Comparison of ENCODE assay signal across 21 cellular contexts in the genomic region with DNA sequence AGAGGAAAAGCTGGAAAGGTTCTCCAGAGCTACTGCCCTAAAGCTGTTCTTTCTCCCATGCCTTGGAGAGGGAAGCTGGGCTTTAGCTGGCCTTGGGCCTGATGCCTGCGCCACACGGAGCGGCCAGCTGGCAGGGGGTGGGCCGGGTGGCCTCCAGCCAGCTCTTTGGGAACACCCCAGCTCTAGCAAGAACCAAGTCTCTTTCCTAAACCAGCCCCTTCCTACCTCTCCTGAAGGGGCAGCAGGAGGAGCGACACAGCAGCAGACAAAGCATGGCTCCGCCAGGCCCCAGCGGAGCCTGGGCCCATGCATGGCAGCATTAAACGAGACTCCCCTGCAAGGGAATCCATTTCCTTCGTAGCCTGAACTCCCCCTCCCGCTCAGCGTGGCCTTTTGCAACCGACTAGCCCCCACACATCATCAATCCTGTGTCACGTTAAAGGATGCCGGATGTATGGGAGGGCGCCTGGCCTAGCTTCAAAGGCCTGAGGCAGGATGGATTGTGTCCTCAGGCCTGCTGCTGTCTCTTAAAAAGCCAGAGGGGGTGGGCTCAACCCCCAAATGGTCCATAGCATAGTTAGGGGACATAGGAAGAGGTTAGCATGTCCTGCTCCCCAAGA. TPM values are rescaled to one million over a fixed set of nuclear protein-coding genes. Genes with fewer than 3 reads are reported as not detected.
DNase-seq lines count a peak whose midpoint lies in the region; ATAC-seq, FAIRE-seq and TF ChIP-seq lines count a peak whose summit lies in the region.
"Had no signal": no experiment of that assay in that cellular context is flagged by ENCODE, and none has a peak within 500 bp of the region (broad histone marks: within the 10 kb centered on the region; RNA-seq: fewer than 3 reads in every experiment).

No MANE protein-coding gene starts in this region.

- TF ChIP-seq EP300 in K562 (IDR thresholded peaks at IDR 0.05; ENCODE audit: low read length): no peak

- no peaks in the 10 kb centered on the region for H3K27me3 Mint-ChIP-seq in activated CD8-positive, alpha-beta T cell treated with anti-CD3 and anti-CD28 coated beads, Interleukin-2, amount 10 ng/mL, durations not matched to agents 7 days and 5 days (ENCODE audit: low read depth)
- H3K27me3 Mint-ChIP-seq: activated naive CD8-positive, alpha-beta T cell treated with anti-CD3 and anti-CD28 coated beads, Interleukin-2, amount 50 U/mL, for 24 hours had no signal

- peak overlapping the region in 1 of 2 experiments; percentile 15; a peak in 1 of 4 replicates for H3K9ac ChIP-seq in K562 (ENCODE audit: insufficient read depth in 1 of 2, low read depth in 2 of 2, low read length in 2 of 2)

- peaks cover 48% of the 10 kb centered on the region for H3K36me3 Mint-ChIP-seq in activated CD8-positive, alpha-beta T cell treated with anti-CD3 and anti-CD28 coated beads, Interleukin-2, amount 10 ng/mL, durations not matched to agents 7 days and 5 days (ENCODE audit: low read depth)

- no peak overlapping the region for H3K4me2 ChIP-seq in K562 (ENCODE audit: insufficient read depth, low read length)
- H3K4me2 ChIP-seq: A549 had no signal

- in situ Hi-C loops in K562 (cut with MboI): no loop called here

- no peaks in the 10 kb centered on the region for H3K9me3 ChIP-seq in K562 (replicated peaks; ENCODE audit: control insufficient read depth, insufficient read depth, low read depth, low read length)
- H3K9me3 ChIP-seq: A549, Peyer's patch, prostate gland, thyroid gland had no signal

- H3K27ac Mint-ChIP-seq in activated CD8-positive, alpha-beta T cell treated with anti-CD3 and anti-CD28 coated beads, Interleukin-2, amount 10 ng/mL, durations not matched to agents 7 days and 5 days: no peak overlapping the region
- H3K27ac Mint-ChIP-seq: activated naive CD8-positive, alpha-beta T cell treated with anti-CD3 and anti-CD28 coated beads, Interleukin-2, amount 50 U/mL, for 24 hours; activated T-helper 2 cell treated with anti-CD3 and anti-CD28 coated beads, Interferon-gamma antibody, Interleukin-2, Interleukin-4, amounts not matched to agents 10 μg/mL and 5 μg/mL and 100 μg/mL, durations not matched to agents 14 hours and 24 hours and 36 hours had no signal

- no peak overlapping the region for H2AFZ ChIP-seq in K562 (ENCODE audit: low read depth, low read length)

- POLR2A ChIA-PET in K562 (lab: Yijun Ruan, JAX): interaction anchor here (0.6 to 4.5 kb wide), 9 partner anchors 8 to 569 kb away, joined by 3 to 27 read pairs (median 4); a partner anchor contains a TSS
- POLR2A ChIA-PET in activated CD8-positive, alpha-beta T cell treated with anti-CD3 and anti-CD28 coated beads, Interleukin-2, amount 10 ng/mL, durations not matched to agents 7 days and 5 days (lab: Charles Lee): no interaction called here

- TF ChIP-seq RAD21 in K562 (CRISPR knock-in tag; conservative IDR thresholded peaks at IDR 0.05 in 1 of 2, IDR thresholded peaks at IDR 0.05 in 1 of 2): no peak

- TF ChIP-seq CTCF in K562 (IDR thresholded peaks at IDR 0.05 in 2 of 3, conservative IDR thresholded peaks at IDR 0.05 in 1 of 3; ENCODE audit: insufficient read depth in 2 of 3, low read depth in 1 of 3, low read length in 3 of 3): no peak

- H3K4me1 ChIP-seq in K562 (replicated peaks in 1 of 2; ENCODE audit: control insufficient read depth in 2 of 2, insufficient read depth in 2 of 2, low read length in 2 of 2): peaks cover 25 to 26% of the 10 kb centered on the region in 2 experiments

- no peaks in the 10 kb centered on the region for H3K27me3 ChIP-seq in K562 (ENCODE audit: control insufficient read depth in 2 of 2, insufficient read depth in 2 of 2, low read length in 2 of 2)
- H3K27me3 ChIP-seq: Peyer's patch, thyroid gland had no signal

- no peak for ATAC-seq in K562
- no peak for ATAC-seq in activated CD8-positive, alpha-beta T cell treated with anti-CD3 and anti-CD28 coated beads, Interleukin-2, amount 10 ng/mL, durations not matched to agents 7 days and 5 days
- ATAC-seq: A549; activated naive CD8-positive, alpha-beta T cell treated with anti-CD3 and anti-CD28 coated beads, Interleukin-2, amount 50 U/mL, for 24 hours; SK-N-SH treated with all-trans-retinoic acid at 6 μM for 48 hours had no signal

- H4K20me1 ChIP-seq in K562 (replicated peaks; ENCODE audit: control insufficient read depth, insufficient read depth, low read length): no peaks in the 10 kb centered on the region; the same call in 1 of the 2 replicates

- H3K79me2 ChIP-seq in K562 (ENCODE audit: control insufficient read depth, insufficient read depth, low read length): no peaks in the 10 kb centered on the region

- H3K4me3 ChIP-seq in K562: no peak overlapping the region
- H3K4me3 ChIP-seq: A549, Peyer's patch, prostate gland, thyroid gland had no signal

- H3K4me1 Mint-ChIP-seq in activated CD8-positive, alpha-beta T cell treated with anti-CD3 and anti-CD28 coated beads, Interleukin-2, amount 10 ng/mL, durations not matched to agents 7 days and 5 days (ENCODE audit: low read depth): peaks cover 31% of the 10 kb centered on the region

- TF ChIP-seq POLR2A in K562 (conservative IDR thresholded peaks at IDR 0.05): no peak

- intact Hi-C loops in K562 (cut with micrococcal nuclease): no loop called here
- intact Hi-C loops in posterior vena cava (cut with DNase I): loop anchor here in 1 of 2 donors (1.0 to 2.0 kb wide), 2 partner anchors 13 to 27 kb away; a partner anchor contains a TSS

- H3K27ac ChIP-seq in K562 (ENCODE audit: extremely low read depth, low read depth, low read length): no peak overlapping the region
- H3K27ac ChIP-seq: A549, C4-2B, Peyer's patch, prostate gland, thyroid gland had no signal

- H3K9me1 ChIP-seq in K562 (ENCODE audit: control insufficient read depth, insufficient read depth, low read length): peaks cover 12% of the 10 kb centered on the region

- no peak overlapping the region for H3K4me3 Mint-ChIP-seq in activated CD8-positive, alpha-beta T cell treated with anti-CD3 and anti-CD28 coated beads, Interleukin-2, amount 10 ng/mL, durations not matched to agents 7 days and 5 days
- H3K4me3 Mint-ChIP-seq: activated naive CD8-positive, alpha-beta T cell treated with anti-CD3 and anti-CD28 coated beads, Interleukin-2, amount 50 U/mL, for 24 hours had no signal

- WGBS in K562 (ENCODE audit: insufficient coverage, low coverage, missing lambda C conversion rate): 94% methylated on average over 15 of the region's 15 CpGs

- DNase-seq in C1 segment of cervical spinal cord (lab: John Stamatoyannopoulos, UW) (peak in 9 of 14 donors; percentile 5 to 82 (median 41)), K562 (ENCODE audit: extremely low read depth in 1 of 4, low spot score in 3 of 4) (no peak), hypothalamus (lab: John Stamatoyannopoulos, UW) (peak in 27 of 51 donors; percentile 5 to 68 (median 39)), posterior vena cava (ENCODE audit: low spot score) (peak; percentile 69), NCI-H510A treated with DMSO at 0.1 percent for 48 hours (lab: John Stamatoyannopoulos, UW) (no peak), SIG-M5 (lab: John Stamatoyannopoulos, UW) (no peak)
- DNase-seq in activated CD8-positive, alpha-beta T cell treated with anti-CD3 and anti-CD28 coated beads, Interleukin-2, amount 10 ng/mL, durations not matched to agents 7 days and 5 days: no peak
- no peak for DNase-seq in effector CD4-positive, alpha-beta T cell
- DNase-seq: activated CD4-positive, CD25-positive, alpha-beta regulatory T cell treated with anti-CD3 and anti-CD28 coated beads, Interleukin-2, amount 50 U/mL, for 72 hours; activated naive CD8-positive, alpha-beta T cell treated with anti-CD3 and anti-CD28 coated beads, Interleukin-2, amount 50 U/mL, for 24 hours; NCI-H1417 treated with DMSO at 0.1 percent for 48 hours; Peyer's patch; stimulated activated CD8-positive, alpha-beta memory T cell treated with anti-CD3 and anti-CD28 coated beads, Interleukin-4, amount 100 ng/mL, for 48 hours had no signal

- H3K9me3 Mint-ChIP-seq in activated CD8-positive, alpha-beta T cell treated with anti-CD3 and anti-CD28 coated beads, Interleukin-2, amount 10 ng/mL, durations not matched to agents 7 days and 5 days (ENCODE audit: insufficient read depth): no peaks in the 10 kb centered on the region
- H3K9me3 Mint-ChIP-seq: activated naive CD8-positive, alpha-beta T cell treated with anti-CD3 and anti-CD28 coated beads, Interleukin-2, amount 50 U/mL, for 24 hours; activated T-helper 2 cell treated with anti-CD3 and anti-CD28 coated beads, Interferon-gamma antibody, Interleukin-2, Interleukin-4, amounts not matched to agents 10 μg/mL and 5 μg/mL and 100 μg/mL, durations not matched to agents 14 hours and 24 hours and 36 hours had no signal

- FAIRE-seq in K562 (lab: Jason Lieb, UNC): no peak
- FAIRE-seq: A549, GM12892, HTR-8/SVneo had no signal

- BruUV-seq in K562 (replicated peaks; lab: Mats Ljungman, UMichigan): no TSS peak

- peaks cover 82% of the 10 kb centered on the region for H3K36me3 ChIP-seq in K562 (ENCODE audit: control insufficient read depth, insufficient read depth, low read length)

- CTCF ChIA-PET in K562 (lab: Yijun Ruan, JAX; ENCODE audit: low intra/inter-chr PET ratio): no interaction called here
- CTCF ChIA-PET in activated CD8-positive, alpha-beta T cell treated with anti-CD3 and anti-CD28 coated beads, Interleukin-2, amount 10 ng/mL, durations not matched to agents 7 days and 5 days (lab: Charles Lee): no interaction called here

RNA-seq across cellular contexts. Expression of a gene that starts 14.0 kb away (rescaled TPM):
- 30.9 and 95.8 TPM in 2 replicates for total RNA-seq in K562 (2011; cell fraction: chromatin; rRNA removed; ENCODE audit: low replicate concordance)
- 81.3 and 96.7 TPM in 2 replicates for total RNA-seq in K562 (2011; cell fraction: nucleolus; rRNA removed)
- total RNA-seq in K562 (2011; cell fraction: nucleoplasm; rRNA removed): 48.8 and 57.7 TPM in 2 replicates
- 130 and 161 TPM in 2 replicates for total RNA-seq in K562 (2014; rRNA removed)
- 63.9 and 87.5 TPM in 2 replicates for total RNA-seq in K562 (2014; rRNA removed; fragmentation: Illumina TruSeq; extraction: Trizol)
- total RNA-seq in K562 (2015; rRNA removed; fragmentation: Illumina TruSeq; extraction: Trizol): 115 and 119 TPM in 2 replicates
- 102 and 104 TPM in 2 replicates for total RNA-seq in K562 (2021)
- polyA plus RNA-seq in K562 (2011; rRNA removed): 104 and 112 TPM in 2 replicates
- polyA plus RNA-seq in K562 (2011; cell fraction: cytosol; rRNA removed): 155 and 252 TPM in 2 replicates
- 54.3 and 56.2 TPM in 2 replicates for polyA plus RNA-seq in K562 (2011; cell fraction: nucleus; rRNA removed)
- 113 and 127 TPM in 2 replicates for polyA plus RNA-seq in K562 (2012)
- 159 and 185 TPM in 2 replicates for polyA plus RNA-seq in K562 (2014; fragmentation: Illumina TruSeq; extraction: Trizol)
- 100 to 1,000 TPM; 204 to 243 TPM for polyA plus RNA-seq in K562 (2014; fragmentation: Nextera tagmentation; extraction: Ambion mirVana)
- 125 and 133 TPM in 2 replicates for polyA plus RNA-seq in K562 (2014; rRNA removed)
- polyA minus RNA-seq in K562 (2011; rRNA and poly(A)+ RNA removed): 78.1 and 100 TPM in 2 replicates
- 41.0 and 52.2 TPM in 2 replicates for polyA minus RNA-seq in K562 (2011; cell fraction: cytosol; rRNA and poly(A)+ RNA removed)
- polyA minus RNA-seq in K562 (2011; cell fraction: nucleus; rRNA and poly(A)+ RNA removed): 41.9 and 47.8 TPM in 2 replicates
- total RNA-seq in posterior vena cava: 10 to 100 TPM; 25.4 to 28.2 TPM
- 10 to 100 TPM; 38.7 to 43.2 TPM for total RNA-seq in activated CD8-positive, alpha-beta T cell treated with anti-CD3 and anti-CD28 coated beads, Interleukin-2, amount 10 ng/mL, durations not matched to agents 7 days and 5 days

RNA-seq across cellular contexts. Expression of a gene that starts 28.7 kb away (rescaled TPM):
- total RNA-seq in K562 (2011; cell fraction: chromatin; rRNA removed; ENCODE audit: low replicate concordance): 0.32 TPM in 1 of 2 replicates, not detected in the other
- total RNA-seq in K562 (2011; cell fraction: nucleolus; rRNA removed): 0.17 TPM in 1 of 2 replicates, not detected in the other
- total RNA-seq in K562 (2011; cell fraction: nucleoplasm; rRNA removed): 0.22 and 0.38 TPM in 2 replicates
- total RNA-seq in K562 (2014; rRNA removed) (0.05 TPM in 1 of 2 replicates, not detected in the other), K562 (2014; rRNA removed; fragmentation: Illumina TruSeq; extraction: Trizol) (not detected in 2 replicates), K562 (2015; rRNA removed; fragmentation: Illumina TruSeq; extraction: Trizol) (not detected in 2 replicates), K562 (2021) (not detected in 2 replicates), posterior vena cava (under 1 TPM; 0.19 to 0.23 TPM)
- polyA plus RNA-seq in K562 (2011; rRNA removed) (0.04 TPM in 1 of 2 replicates, not detected in the other), K562 (2014; fragmentation: Illumina TruSeq; extraction: Trizol) (not detected in 2 replicates), K562 (2014; fragmentation: Nextera tagmentation; extraction: Ambion mirVana) (under 1 TPM; 0.39 to 0.60 TPM), K562 (2014; rRNA removed) (not detected in 2 replicates)
- polyA plus RNA-seq in K562 (2011; cell fraction: cytosol; rRNA removed): not detected in 2 replicates
- polyA plus RNA-seq in K562 (2011; cell fraction: nucleus; rRNA removed): 0.04 TPM in 1 of 2 replicates, not detected in the other
- polyA plus RNA-seq in K562 (2012): 0.40 and 0.49 TPM in 2 replicates
- polyA minus RNA-seq in K562 (2011; rRNA and poly(A)+ RNA removed): 0.11 and 0.15 TPM in 2 replicates
- not detected in 2 replicates for polyA minus RNA-seq in K562 (2011; cell fraction: cytosol; rRNA and poly(A)+ RNA removed)
- 0.22 TPM in 1 of 2 replicates, not detected in the other for polyA minus RNA-seq in K562 (2011; cell fraction: nucleus; rRNA and poly(A)+ RNA removed)
- not detected for total RNA-seq in activated CD8-positive, alpha-beta T cell treated with anti-CD3 and anti-CD28 coated beads, Interleukin-2, amount 10 ng/mL, durations not matched to agents 7 days and 5 days
- total RNA-seq: activated T-helper 2 cell treated with anti-CD3 and anti-CD28 coated beads, Interferon-gamma antibody, Interleukin-2, Interleukin-4, amounts not matched to agents 10 μg/mL and 5 μg/mL and 100 μg/mL, durations not matched to agents 14 hours and 24 hours and 36 hours had no signal

RNA-seq across cellular contexts. Expression of a gene that starts 37.9 kb away (rescaled TPM):
- total RNA-seq in K562 (2011; cell fraction: chromatin; rRNA removed; ENCODE audit: low replicate concordance): 89.9 and 155 TPM in 2 replicates
- total RNA-seq in K562 (2011; cell fraction: nucleolus; rRNA removed): 95.9 and 115 TPM in 2 replicates
- 87.8 and 100 TPM in 2 replicates for total RNA-seq in K562 (2011; cell fraction: nucleoplasm; rRNA removed)
- 69.7 and 78.1 TPM in 2 replicates for total RNA-seq in K562 (2014; rRNA removed)
- 73.8 and 76.7 TPM in 2 replicates for total RNA-seq in K562 (2014; rRNA removed; fragmentation: Illumina TruSeq; extraction: Trizol)
- 73.2 and 75.1 TPM in 2 replicates for total RNA-seq in K562 (2015; rRNA removed; fragmentation: Illumina TruSeq; extraction: Trizol)
- 71.5 and 77.4 TPM in 2 replicates for total RNA-seq in K562 (2021)
- 120 TPM in 2 replicates for polyA plus RNA-seq in K562 (2011; rRNA removed)
- polyA plus RNA-seq in K562 (2011; cell fraction: cytosol; rRNA removed): 173 and 183 TPM in 2 replicates
- 62.0 and 78.0 TPM in 2 replicates for polyA plus RNA-seq in K562 (2011; cell fraction: nucleus; rRNA removed)
- 49.6 and 65.4 TPM in 2 replicates for polyA plus RNA-seq in K562 (2012)
- 113 and 116 TPM in 2 replicates for polyA plus RNA-seq in K562 (2014; fragmentation: Illumina TruSeq; extraction: Trizol)
- 100 to 1,000 TPM; 241 to 321 TPM for polyA plus RNA-seq in K562 (2014; fragmentation: Nextera tagmentation; extraction: Ambion mirVana)
- 102 and 111 TPM in 2 replicates for polyA plus RNA-seq in K562 (2014; rRNA removed)
- 73.9 and 74.5 TPM in 2 replicates for polyA minus RNA-seq in K562 (2011; rRNA and poly(A)+ RNA removed)
- polyA minus RNA-seq in K562 (2011; cell fraction: cytosol; rRNA and poly(A)+ RNA removed): 33.5 and 38.0 TPM in 2 replicates
- 18.2 and 39.4 TPM in 2 replicates for polyA minus RNA-seq in K562 (2011; cell fraction: nucleus; rRNA and poly(A)+ RNA removed)
- 10 to 100 TPM; 12.0 to 15.5 TPM for total RNA-seq in posterior vena cava
- 10 to 100 TPM; 44.2 to 44.6 TPM for total RNA-seq in activated CD8-positive, alpha-beta T cell treated with anti-CD3 and anti-CD28 coated beads, Interleukin-2, amount 10 ng/mL, durations not matched to agents 7 days and 5 days

RNA-seq across cellular contexts. Expression of a gene that starts 44.5 kb away (rescaled TPM):
- 558 and 907 TPM in 2 replicates for total RNA-seq in K562 (2011; cell fraction: chromatin; rRNA removed; ENCODE audit: low replicate concordance)
- total RNA-seq in K562 (2011; cell fraction: nucleolus; rRNA removed): 446 and 460 TPM in 2 replicates
- total RNA-seq in K562 (2011; cell fraction: nucleoplasm; rRNA removed): 547 and 636 TPM in 2 replicates
- total RNA-seq in K562 (2014; rRNA removed) (111 and 127 TPM in 2 replicates), K562 (2014; rRNA removed; fragmentation: Illumina TruSeq; extraction: Trizol) (92.5 and 99.4 TPM in 2 replicates), K562 (2015; rRNA removed; fragmentation: Illumina TruSeq; extraction: Trizol) (68.8 and 71.1 TPM in 2 replicates), K562 (2021) (121 and 162 TPM in 2 replicates), posterior vena cava (10 to 100 TPM; 43.3 to 50.4 TPM)
- polyA plus RNA-seq in K562 (2011; rRNA removed) (184 and 259 TPM in 2 replicates), K562 (2014; fragmentation: Illumina TruSeq; extraction: Trizol) (162 and 169 TPM in 2 replicates), K562 (2014; fragmentation: Nextera tagmentation; extraction: Ambion mirVana) (10 to 100 TPM; 48.4 to 60.9 TPM), K562 (2014; rRNA removed) (171 and 196 TPM in 2 replicates)
- polyA plus RNA-seq in K562 (2011; cell fraction: cytosol; rRNA removed): 167 and 217 TPM in 2 replicates
- polyA plus RNA-seq in K562 (2011; cell fraction: nucleus; rRNA removed): 1,016 and 1,080 TPM in 2 replicates
- 101 and 429 TPM in 2 replicates for polyA plus RNA-seq in K562 (2012)
- 87.3 and 97.4 TPM in 2 replicates for polyA minus RNA-seq in K562 (2011; rRNA and poly(A)+ RNA removed)
- 46.5 and 62.7 TPM in 2 replicates for polyA minus RNA-seq in K562 (2011; cell fraction: cytosol; rRNA and poly(A)+ RNA removed)
- polyA minus RNA-seq in K562 (2011; cell fraction: nucleus; rRNA and poly(A)+ RNA removed): 121 and 183 TPM in 2 replicates
- total RNA-seq in activated CD8-positive, alpha-beta T cell treated with anti-CD3 and anti-CD28 coated beads, Interleukin-2, amount 10 ng/mL, durations not matched to agents 7 days and 5 days: 10 to 100 TPM; 94.3 to 99.4 TPM

Comparison
In these comparisons a context has a peak if more than half of its experiments do, and no peak if none do; other contexts are left out.
1. DNase-seq: peak in C1 segment of cervical spinal cord (9 of 14), hypothalamus (27 of 51) and posterior vena cava (single experiment); none in K562 (0 of 4), activated CD8-positive, alpha-beta T cell treated with anti-CD3 and anti-CD28 coated beads, Interleukin-2, amount 10 ng/mL, durations not matched to agents 7 days and 5 days (single experiment), NCI-H510A treated with DMSO at 0.1 percent for 48 hours (single experiment), SIG-M5 (single experiment) and effector CD4-positive, alpha-beta T cell (single experiment).